Comparison of ENCODE assay signal across 32 cellular contexts in genomic region chr5:42648036-42648435, GRCh38.
"Had no signal": no experiment of that assay in that cellular context is flagged by ENCODE, and none has a peak within 500 bp of the region (broad histone marks: within the 10 kb centered on the region; RNA-seq: fewer than 3 reads in every experiment).

No MANE protein-coding gene starts in this region.

- H3K9me3 ChIP-seq: ascending aorta, gastrocnemius medialis, heart left ventricle had no signal

- ATAC-seq: activated naive CD4-positive, alpha-beta T cell treated with anti-CD3 and anti-CD28 coated beads, Interleukin-2, amount 50 U/mL, for 72 hours; activated T-cell treated with anti-CD3 and anti-CD28 coated beads, Interleukin-2, amount 50 U/mL, for 72 hours; esophagus mucosa; gastrocnemius medialis; heart left ventricle; T-helper 17 cell; WTC11 had no signal

- H3K4me1 Mint-ChIP-seq: activated CD4-positive, alpha-beta memory T cell treated with anti-CD3 and anti-CD28 coated beads, Interleukin-2, amount 10 ng/mL, durations not matched to agents 7 days and 5 days; activated CD4-positive, alpha-beta T cell treated with anti-CD3 and anti-CD28 coated beads, Interleukin-2, amount 10 ng/mL, durations not matched to agents 7 days and 5 days; activated naive CD4-positive, alpha-beta T cell treated with anti-CD3 and anti-CD28 coated beads, Interleukin-2, amount 10 ng/mL, durations not matched to agents 7 days and 5 days; central memory CD8-positive, alpha-beta T cell; endodermal cell; T-helper 17 cell; WTC11 had no signal

- H3K27ac Mint-ChIP-seq: activated CD4-positive, alpha-beta memory T cell treated with anti-CD3 and anti-CD28 coated beads, Interleukin-2, amount 10 ng/mL, durations not matched to agents 7 days and 5 days; activated CD4-positive, alpha-beta T cell treated with anti-CD3 and anti-CD28 coated beads, Interleukin-2, amount 10 ng/mL, durations not matched to agents 7 days and 5 days; activated naive CD4-positive, alpha-beta T cell treated with anti-CD3 and anti-CD28 coated beads, Interleukin-2, amount 10 ng/mL, durations not matched to agents 7 days and 5 days; activated naive CD4-positive, alpha-beta T cell treated with anti-CD3 and anti-CD28 coated beads, Interleukin-2, amount 50 U/mL, for 72 hours; activated naive CD8-positive, alpha-beta T cell treated with anti-CD3 and anti-CD28 coated beads, Interleukin-2, amount 10 ng/mL, durations not matched to agents 7 days and 5 days; activated T-cell treated with anti-CD3 and anti-CD28 coated beads, Interleukin-2, amount 50 U/mL, for 24 hours; activated T-cell treated with anti-CD3 and anti-CD28 coated beads, Interleukin-2, amount 50 U/mL, for 72 hours; dendritic cell treated with granulocyte-macrophage colony-stimulating factor and Interleukin-4, amounts not matched to agents 40 ng/mL and 50 ng/mL, for 4 days; endodermal cell; T-helper 17 cell; T-helper 2 cell treated with Interferon-gamma antibody and Interleukin-4, amounts not matched to agents 5 μg/mL and 100 μg/mL, for 36 hours; WTC11 had no signal

- H3K27me3 Mint-ChIP-seq: activated naive CD4-positive, alpha-beta T cell treated with anti-CD3 and anti-CD28 coated beads, Interleukin-2, amount 10 ng/mL, durations not matched to agents 7 days and 5 days; dendritic cell treated with granulocyte-macrophage colony-stimulating factor and Interleukin-4, amounts not matched to agents 40 ng/mL and 50 ng/mL, for 4 days had no signal

- H3K27ac ChIP-seq: ascending aorta, brain microvascular endothelial cell, coronary artery, dorsolateral prefrontal cortex, heart left ventricle, VCaP had no signal

- H3K4me3 Mint-ChIP-seq: activated CD4-positive, alpha-beta memory T cell treated with anti-CD3 and anti-CD28 coated beads, Interleukin-2, amount 10 ng/mL, durations not matched to agents 7 days and 5 days; activated CD4-positive, alpha-beta T cell treated with anti-CD3 and anti-CD28 coated beads, Interleukin-2, amount 10 ng/mL, durations not matched to agents 7 days and 5 days; activated naive CD4-positive, alpha-beta T cell treated with anti-CD3 and anti-CD28 coated beads, Interleukin-2, amount 10 ng/mL, durations not matched to agents 7 days and 5 days; activated naive CD8-positive, alpha-beta T cell treated with anti-CD3 and anti-CD28 coated beads, Interleukin-2, amount 10 ng/mL, durations not matched to agents 7 days and 5 days; activated T-cell treated with anti-CD3 and anti-CD28 coated beads, Interleukin-2, amount 50 U/mL, for 24 hours; activated T-cell treated with anti-CD3 and anti-CD28 coated beads, Interleukin-2, amount 50 U/mL, for 72 hours; central memory CD8-positive, alpha-beta T cell; dendritic cell treated with granulocyte-macrophage colony-stimulating factor and Interleukin-4, amounts not matched to agents 40 ng/mL and 50 ng/mL, for 4 days; endodermal cell; T-helper 17 cell; T-helper 2 cell treated with Interferon-gamma antibody and Interleukin-4, amounts not matched to agents 5 μg/mL and 100 μg/mL, for 36 hours; WTC11 had no signal

- H3K36me3 ChIP-seq: ascending aorta, brain microvascular endothelial cell, gastrocnemius medialis, heart left ventricle had no signal

- H3K9me3 Mint-ChIP-seq: activated CD4-positive, alpha-beta memory T cell treated with anti-CD3 and anti-CD28 coated beads, Interleukin-2, amount 10 ng/mL, durations not matched to agents 7 days and 5 days; activated CD4-positive, alpha-beta T cell treated with anti-CD3 and anti-CD28 coated beads, Interleukin-2, amount 10 ng/mL, durations not matched to agents 7 days and 5 days; activated naive CD4-positive, alpha-beta T cell treated with anti-CD3 and anti-CD28 coated beads, Interleukin-2, amount 10 ng/mL, durations not matched to agents 7 days and 5 days; activated naive CD4-positive, alpha-beta T cell treated with anti-CD3 and anti-CD28 coated beads, Interleukin-2, amount 50 U/mL, for 72 hours; activated naive CD8-positive, alpha-beta T cell treated with anti-CD3 and anti-CD28 coated beads, Interleukin-2, amount 10 ng/mL, durations not matched to agents 7 days and 5 days; activated T-cell treated with anti-CD3 and anti-CD28 coated beads, Interleukin-2, amount 50 U/mL, for 24 hours; activated T-cell treated with anti-CD3 and anti-CD28 coated beads, Interleukin-2, amount 50 U/mL, for 72 hours; central memory CD8-positive, alpha-beta T cell; dendritic cell treated with granulocyte-macrophage colony-stimulating factor and Interleukin-4, amounts not matched to agents 40 ng/mL and 50 ng/mL, for 4 days; endodermal cell; T-helper 2 cell treated with Interferon-gamma antibody and Interleukin-4, amounts not matched to agents 5 μg/mL and 100 μg/mL, for 36 hours; WTC11 had no signal

- H3K27me3 ChIP-seq: ascending aorta, brain microvascular endothelial cell, dorsolateral prefrontal cortex, gastrocnemius medialis, heart left ventricle had no signal

- H3K4me1 ChIP-seq: ascending aorta had no signal

- H3K36me3 Mint-ChIP-seq: activated naive CD4-positive, alpha-beta T cell treated with anti-CD3 and anti-CD28 coated beads, Interleukin-2, amount 10 ng/mL, durations not matched to agents 7 days and 5 days; activated naive CD4-positive, alpha-beta T cell treated with anti-CD3 and anti-CD28 coated beads, Interleukin-2, amount 50 U/mL, for 72 hours; activated naive CD8-positive, alpha-beta T cell treated with anti-CD3 and anti-CD28 coated beads, Interleukin-2, amount 10 ng/mL, durations not matched to agents 7 days and 5 days; WTC11 had no signal

- H3K4me3 ChIP-seq: ascending aorta, coronary artery, dorsolateral prefrontal cortex, gastrocnemius medialis, heart left ventricle had no signal

- DNase-seq: activated CD4-positive, alpha-beta memory T cell treated with anti-CD3 and anti-CD28 coated beads, Interleukin-2, amount 10 ng/mL, durations not matched to agents 7 days and 5 days; activated CD4-positive, alpha-beta T cell treated with anti-CD3 and anti-CD28 coated beads for 1 hour; activated CD4-positive, alpha-beta T cell treated with anti-CD3 and anti-CD28 coated beads for 4 hours; activated CD4-positive, alpha-beta T cell treated with anti-CD3 and anti-CD28 coated beads, Interleukin-2, amount 10 ng/mL, durations not matched to agents 7 days and 5 days; activated CD4-positive, alpha-beta T cell treated with anti-CD3 and anti-CD28 coated beads, Interleukin-2, amount 50 U/mL, for 4 hours; activated CD8-positive, alpha-beta memory T cell treated with anti-CD3 and anti-CD28 coated beads, Interleukin-2, amount 50 U/mL, for 48 hours; activated gamma-delta T cell; activated naive CD4-positive, alpha-beta T cell; activated naive CD4-positive, alpha-beta T cell treated with anti-CD3 and anti-CD28 coated beads, Interleukin-2, amount 10 ng/mL, durations not matched to agents 7 days and 5 days; activated naive CD8-positive, alpha-beta T cell treated with anti-CD3 and anti-CD28 coated beads, Interleukin-2, amount 10 ng/mL, durations not matched to agents 7 days and 5 days; activated T-cell treated with anti-CD3 and anti-CD28 coated beads for 4 hours; activated T-cell treated with anti-CD3 and anti-CD28 coated beads, Interleukin-2, amount 50 U/mL, for 24 hours; activated T-cell treated with anti-CD3 and anti-CD28 coated beads, Interleukin-2, amount 50 U/mL, for 72 hours; brain microvascular endothelial cell; dorsolateral prefrontal cortex; effector memory CD4-positive, alpha-beta T cell; endodermal cell; foreskin fibroblast; gastrocnemius medialis; glutamatergic neuron; heart left ventricle; T-helper 1 cell; T-helper 17 cell had no signal
